In genomic region chr22:21959274-21960074, GRCh38 we compare ENCODE assay signal across 22 cellular contexts.
"Had no signal": no experiment of that assay in that cellular context is flagged by ENCODE, and none has a peak within 500 bp of the region (broad histone marks: within the 10 kb centered on the region; RNA-seq: fewer than 3 reads in every experiment).

No MANE protein-coding gene starts in this region.

- H3K9me3 Mint-ChIP-seq: activated CD4-positive, alpha-beta T cell treated with anti-CD3 and anti-CD28 coated beads, Interleukin-2, amount 10 ng/mL, durations not matched to agents 7 days and 5 days; activated CD8-positive, alpha-beta T cell treated with anti-CD3 and anti-CD28 coated beads for 36 hours; brain; memory B cell; nephron progenitor cell had no signal

- H3K27me3 ChIP-seq: sigmoid colon, thyroid gland had no signal

- H3K27ac Mint-ChIP-seq: activated CD4-positive, alpha-beta T cell treated with anti-CD3 and anti-CD28 coated beads, Interleukin-2, amount 10 ng/mL, durations not matched to agents 7 days and 5 days; activated CD8-positive, alpha-beta T cell treated with anti-CD3 and anti-CD28 coated beads for 36 hours; memory B cell; nephron progenitor cell had no signal

- H3K4me3 ChIP-seq: sigmoid colon, thyroid gland had no signal

- ATAC-seq: activated CD8-positive, alpha-beta memory T cell treated with anti-CD3 and anti-CD28 coated beads, Interleukin-2, amount 10 ng/mL, durations not matched to agents 7 days and 5 days; activated CD8-positive, alpha-beta T cell treated with anti-CD3 and anti-CD28 coated beads for 36 hours had no signal

- H3K27me3 Mint-ChIP-seq: activated CD4-positive, alpha-beta T cell treated with anti-CD3 and anti-CD28 coated beads, Interleukin-2, amount 10 ng/mL, durations not matched to agents 7 days and 5 days; activated CD8-positive, alpha-beta memory T cell treated with anti-CD3 and anti-CD28 coated beads, Interleukin-2, amount 10 ng/mL, durations not matched to agents 7 days and 5 days; activated CD8-positive, alpha-beta T cell treated with anti-CD3 and anti-CD28 coated beads for 36 hours; brain; memory B cell had no signal

- H3K4me3 Mint-ChIP-seq: activated CD4-positive, alpha-beta T cell treated with anti-CD3 and anti-CD28 coated beads, Interleukin-2, amount 10 ng/mL, durations not matched to agents 7 days and 5 days; activated CD8-positive, alpha-beta memory T cell treated with anti-CD3 and anti-CD28 coated beads, Interleukin-2, amount 10 ng/mL, durations not matched to agents 7 days and 5 days; activated CD8-positive, alpha-beta T cell treated with anti-CD3 and anti-CD28 coated beads for 36 hours; brain; memory B cell; nephron progenitor cell had no signal

- H3K4me1 ChIP-seq: sigmoid colon, thyroid gland had no signal

- H3K4me1 Mint-ChIP-seq: activated CD4-positive, alpha-beta T cell treated with anti-CD3 and anti-CD28 coated beads, Interleukin-2, amount 10 ng/mL, durations not matched to agents 7 days and 5 days; activated CD8-positive, alpha-beta memory T cell treated with anti-CD3 and anti-CD28 coated beads, Interleukin-2, amount 10 ng/mL, durations not matched to agents 7 days and 5 days; brain; memory B cell; nephron progenitor cell had no signal

- H3K27ac ChIP-seq: sigmoid colon, thyroid gland had no signal

- FAIRE-seq: frontal cortex, islet of Langerhans had no signal

- H3K9me3 ChIP-seq: sigmoid colon, thyroid gland had no signal

- DNase-seq: activated CD4-positive, alpha-beta T cell treated with anti-CD3 and anti-CD28 coated beads, Interleukin-2, amount 10 ng/mL, durations not matched to agents 7 days and 5 days; activated CD8-positive, alpha-beta memory T cell treated with anti-CD3 and anti-CD28 coated beads, Interleukin-2, amount 10 ng/mL, durations not matched to agents 7 days and 5 days; activated CD8-positive, alpha-beta T cell treated with anti-CD3 and anti-CD28 coated beads for 36 hours; activated effector memory CD4-positive, alpha-beta T cell treated with anti-CD3 and anti-CD28 coated beads, Interleukin-2, amount 50 U/mL, for 16 hours; activated naive CD4-positive, alpha-beta T cell treated with anti-CD3 and anti-CD28 coated beads, Interleukin-2, amount 50 U/mL, for 16 hours; activated T-cell treated with anti-CD3 and anti-CD28 coated beads for 4 hours; aorta; dermis blood vessel endothelial cell; effector CD8-positive, alpha-beta T cell; head of caudate nucleus; hypothalamus; nephron progenitor cell; nucleus accumbens; sigmoid colon; stimulated activated CD4-positive, alpha-beta T cell treated with anti-CD3 and anti-CD28 coated beads, Interleukin-4, amount 100 ng/mL, for 1 hour; stimulated activated naive CD4-positive, alpha-beta T cell treated with Interleukin-2 at 50 U/mL for 16 hours; substantia nigra; thyroid gland had no signal
